ENCODE assay signal across 9 cellular contexts in genomic region chrX:17376381-17377046, GRCh38. TPM values are rescaled to one million over a fixed set of nuclear protein-coding genes. Genes with fewer than 3 reads are reported as not detected.
DNase-seq lines count a peak whose midpoint lies in the region; FAIRE-seq and TF ChIP-seq lines count a peak whose summit lies in the region.
"Had no signal": no experiment of that assay in that cellular context is flagged by ENCODE, and none has a peak within 500 bp of the region (broad histone marks: within the 10 kb centered on the region; RNA-seq: fewer than 3 reads in every experiment).

No MANE protein-coding gene starts in this region.

- no peak for FAIRE-seq in keratinocyte (lab: Jason Lieb, UNC)

- peaks cover 45% of the 10 kb centered on the region for H3K79me2 ChIP-seq in keratinocyte (ENCODE audit: control insufficient read depth, insufficient read depth, low read length)

- intact Hi-C loops in adrenal gland (cut with DNase I) = no loop called here

- peak; percentile 31 for DNase-seq in NCI-H82 (lab: John Stamatoyannopoulos, UW)
- no peak for DNase-seq in NCI-H82 treated with DMSO at 0.1 percent for 48 hours (lab: John Stamatoyannopoulos, UW; ENCODE audit: unreplicated experiment)
- DNase-seq in adrenal gland = peak; percentile 25 to 60 (median 34)
- no peak for DNase-seq in keratinocyte (ENCODE audit: low read depth, low spot score)
- DNase-seq in Ammon's horn (ENCODE audit: low spot score) = no peak
- no peak for DNase-seq in T-helper 1 cell
- no peak for DNase-seq in GM19240 (ENCODE audit: insufficient read length, low spot score)

- H3K27ac ChIP-seq in adrenal gland (peak overlapping the region in 4 of 5 donors; percentile 37 to 78 (median 51)), keratinocyte (ENCODE audit: control insufficient read depth, insufficient read depth, low read length) (peak overlapping the region; percentile 86), thymus (ENCODE audit: low read depth) (no peak overlapping the region)
- H3K27ac ChIP-seq: C4-2B had no signal

- no peaks in the 10 kb centered on the region for H4K20me1 ChIP-seq in keratinocyte (ENCODE audit: control insufficient read depth, extremely low read depth, insufficient read depth, low read length)

- no peaks in the 10 kb centered on the region for H3K36me3 ChIP-seq in adrenal gland (replicated peaks in 1 of 2)
- H3K36me3 ChIP-seq in keratinocyte (ENCODE audit: control insufficient read depth in 2 of 2, extremely low read depth in 1 of 2, insufficient read depth in 2 of 2, low read length in 2 of 2) = no peaks in the 10 kb centered on the region
- no peaks in the 10 kb centered on the region for H3K36me3 ChIP-seq in thymus (ENCODE audit: control insufficient read depth, insufficient read depth)

- H3K9me1 ChIP-seq in keratinocyte (ENCODE audit: control insufficient read depth, extremely low read depth, insufficient read depth, low read length) = no peaks in the 10 kb centered on the region

- peak overlapping the region; percentile 72 for H3K4me2 ChIP-seq in keratinocyte (ENCODE audit: control insufficient read depth, extremely low read depth, insufficient read depth, low read depth, low read length)

- WGBS in adrenal gland, 4 donors = 0 to 45% (median 16%) methylated on average over 4 to 37 of the region's 37 CpGs
- 3% methylated on average over 37 of the region's 37 CpGs for WGBS in thymus

- peak overlapping the region; percentile 11 to 68 (median 42) for H3K4me3 ChIP-seq in adrenal gland
- H3K4me3 ChIP-seq in keratinocyte (ENCODE audit: control insufficient read depth in 2 of 3, extremely low read depth in 1 of 3, insufficient read depth in 2 of 3, low read depth in 1 of 3, low read length in 3 of 3) = peak overlapping the region; percentile 59 to 79 (median 68)
- H3K4me3 ChIP-seq in thymus (ENCODE audit: low read length) = peak overlapping the region; percentile 21

- H2AFZ ChIP-seq in keratinocyte (ENCODE audit: control insufficient read depth, low read length) = peak overlapping the region; percentile 57

- H3K27me3 ChIP-seq in adrenal gland (peaks cover 3% of the 10 kb centered on the region), keratinocyte (ENCODE audit: control insufficient read depth, extremely low read depth, insufficient read depth, low read length) (no peaks in the 10 kb centered on the region), thymus (ENCODE audit: control insufficient read depth, insufficient read depth) (peaks cover 25% of the 10 kb centered on the region)

- dilution Hi-C loops in keratinocyte (cut with MboI; ENCODE audit: extremely low pct_ligation_motif_present, low sequenced_read_pairs) = no loop called here

- no peak for TF ChIP-seq POLR2A in adrenal gland (IDR thresholded peaks at IDR 0.05)

- H3K4me1 ChIP-seq in adrenal gland (replicated peaks in 1 of 2) = no peaks in the 10 kb centered on the region
- H3K4me1 ChIP-seq in keratinocyte (ENCODE audit: control insufficient read depth, extremely low read depth, insufficient read depth, low read length) = peaks cover 14% of the 10 kb centered on the region
- no peaks in the 10 kb centered on the region for H3K4me1 ChIP-seq in thymus (ENCODE audit: control insufficient read depth, insufficient read depth, low read length)

- TF ChIP-seq CTCF in adrenal gland (IDR thresholded peaks at IDR 0.05) = no peak
- TF ChIP-seq CTCF in keratinocyte (optimal IDR thresholded peaks at IDR 0.05 in 1 of 3, IDR thresholded peaks at IDR 0.05 in 1 of 3, conservative IDR thresholded peaks at IDR 0.05 in 1 of 3; ENCODE audit: extremely low read depth in 1 of 3, insufficient read depth in 2 of 3, low read length in 3 of 3) = peak in 2 of 3 experiments; percentile 10 to 51

- no peaks in the 10 kb centered on the region for H3K9me3 ChIP-seq in adrenal gland (replicated peaks in 1 of 3)
- no peaks in the 10 kb centered on the region for H3K9me3 ChIP-seq in keratinocyte (ENCODE audit: control insufficient read depth, low read depth, low read length)
- no peaks in the 10 kb centered on the region for H3K9me3 ChIP-seq in thymus (ENCODE audit: control insufficient read depth)

- H3K9ac ChIP-seq in keratinocyte (ENCODE audit: control insufficient read depth, extremely low read depth, insufficient read depth, low read length) = peak overlapping the region; percentile 89

RNA-seq across cellular contexts. Expression of gene NHS, which starts 1.5 kb away (rescaled TPM):
- total RNA-seq in adrenal gland = 10 to 100 TPM in 1 of 8 donors, 1 to 10 TPM in 7; 4.5 to 12.5 (median 6.8) TPM
- 10 to 100 TPM in 1 of 3 donors, 1 to 10 TPM in 2; 4.4 to 10.2 (median 7.8) TPM for polyA plus RNA-seq in adrenal gland
- 3.6 to 5.4 TPM (median 3.7 TPM) in 3 replicates for polyA plus RNA-seq in keratinocyte
- 3.3 TPM for polyA plus RNA-seq in keratinocyte (2011; ENCODE audit: low read depth)
- 1.8 and 2.3 TPM in 2 replicates for polyA plus RNA-seq in keratinocyte (2011; cell fraction: cytosol; rRNA removed)
- polyA plus RNA-seq in keratinocyte (2011; cell fraction: nucleus; rRNA removed) = 11.5 and 12.4 TPM in 2 replicates
- 2.5 and 5.1 TPM in 2 replicates for polyA plus RNA-seq in keratinocyte (2012; ENCODE audit: low replicate concordance)
- 6.2 to 10.9 TPM (median 7.4 TPM) in 3 replicates for polyA minus RNA-seq in keratinocyte
- polyA minus RNA-seq in keratinocyte (2011; cell fraction: cytosol; rRNA and poly(A)+ RNA removed) = 2.9 TPM
- polyA minus RNA-seq in keratinocyte (2011; cell fraction: nucleus; rRNA and poly(A)+ RNA removed) = 7.9 and 14.3 TPM in 2 replicates
- 2.8 TPM for polyA plus RNA-seq in thymus

Comparison
In these comparisons a context has a peak if more than half of its experiments do, and no peak if none do; other contexts are left out.
1. DNase-seq: peak in NCI-H82 (single experiment) and adrenal gland (7 of 7); none in NCI-H82 treated with DMSO at 0.1 percent for 48 hours (single experiment), keratinocyte (single experiment), Ammon's horn (single experiment), T-helper 1 cell (0 of 5) and GM19240 (single experiment).
2. CTCF ChIP-seq: peak in keratinocyte (2 of 3); none in adrenal gland (0 of 6).
3. Peak in every context shown above with its lines, with median percentiles within 50 percentile points of each other: H3K4me3 ChIP-seq.